21 cellular contexts compared by ENCODE assay signal in the genomic region with DNA sequence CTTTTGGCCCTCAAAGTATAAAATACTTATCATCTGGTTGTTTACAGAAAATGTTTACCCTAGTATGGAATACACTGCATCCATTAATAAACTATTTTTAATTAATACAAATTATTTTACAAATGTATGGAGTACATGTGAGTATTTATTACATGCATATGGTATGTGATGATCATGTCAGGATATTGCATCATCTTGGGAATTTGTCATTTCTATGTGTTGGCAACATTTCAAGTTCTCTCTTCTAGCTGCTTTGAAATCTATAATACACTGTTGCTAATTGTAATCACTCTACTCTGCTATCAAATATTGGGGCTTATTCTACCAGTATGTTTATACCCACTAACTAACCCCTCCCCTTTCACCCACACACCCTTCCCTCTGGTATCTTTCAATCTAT.
DNase-seq lines count a peak whose midpoint lies in the region; ATAC-seq, FAIRE-seq and TF ChIP-seq lines count a peak whose summit lies in the region.
"Had no signal": no experiment of that assay in that cellular context is flagged by ENCODE, and none has a peak within 500 bp of the region (broad histone marks: within the 10 kb centered on the region; RNA-seq: fewer than 3 reads in every experiment).

No MANE protein-coding gene starts in this region.

- H3K4me3 ChIP-seq in Karpas-422 (ENCODE audit: low read length): no peak overlapping the region
- no peak overlapping the region for H3K4me3 ChIP-seq in K562
- no peak overlapping the region for H3K4me3 ChIP-seq in neural progenitor cell
- H3K4me3 ChIP-seq in neuronal stem cell (ENCODE audit: low read length in 2 of 2): no peak overlapping the region
- H3K4me3 ChIP-seq: SJSA1 had no signal

- no peak overlapping the region for H2BK5ac ChIP-seq in neuronal stem cell (ENCODE audit: low read length)

- no peaks in the 10 kb centered on the region for H3K9me3 ChIP-seq in Karpas-422 (ENCODE audit: low read length)
- no peaks in the 10 kb centered on the region; the same call in 1 of the 2 replicates for H3K9me3 ChIP-seq in K562 (replicated peaks; ENCODE audit: control insufficient read depth, insufficient read depth, low read depth, low read length)
- H3K9me3 ChIP-seq in neural progenitor cell (ENCODE audit: low read depth): no peaks in the 10 kb centered on the region
- no peaks in the 10 kb centered on the region for H3K9me3 ChIP-seq in neuronal stem cell (replicated peaks in 1 of 2; ENCODE audit: control insufficient read depth in 2 of 2, insufficient read depth in 1 of 2, low read depth in 1 of 2, low read length in 2 of 2)
- H3K9me3 ChIP-seq: Caco-2, SJSA1 had no signal

- BruUV-seq in K562 (replicated peaks; lab: Mats Ljungman, UMichigan): no TSS peak

- CTCF ChIA-PET in K562 (lab: Yijun Ruan, JAX; ENCODE audit: low intra/inter-chr PET ratio): no interaction called here

- H3K27ac Mint-ChIP-seq in type B pancreatic cell (no peak overlapping the region), neural progenitor cell (no peak overlapping the region)
- H3K27ac Mint-ChIP-seq: B cell; CD4-positive, CD25-positive, alpha-beta regulatory T cell had no signal

- H3K36me3 ChIP-seq in Karpas-422 (ENCODE audit: insufficient read depth, low read length): no peaks in the 10 kb centered on the region
- H3K36me3 ChIP-seq in K562 (ENCODE audit: control insufficient read depth, insufficient read depth, low read length): no peaks in the 10 kb centered on the region
- no peaks in the 10 kb centered on the region for H3K36me3 ChIP-seq in neural progenitor cell
- H3K36me3 ChIP-seq in neuronal stem cell (replicated peaks in 1 of 2; ENCODE audit: control insufficient read depth in 2 of 2, insufficient read depth in 2 of 2, low read length in 2 of 2): no peaks in the 10 kb centered on the region
- H3K36me3 ChIP-seq: SJSA1 had no signal

- intact Hi-C loops in K562 (cut with micrococcal nuclease): no loop called here

- H3K79me2 ChIP-seq in Karpas-422 (ENCODE audit: low read length) (no peaks in the 10 kb centered on the region), K562 (ENCODE audit: control insufficient read depth, insufficient read depth, low read length) (no peaks in the 10 kb centered on the region), neural progenitor cell (ENCODE audit: low read depth) (no peaks in the 10 kb centered on the region)

- no peaks in the 10 kb centered on the region for H3K4me1 ChIP-seq in Karpas-422 (ENCODE audit: low read length)
- H3K4me1 ChIP-seq in K562 (replicated peaks in 1 of 2; ENCODE audit: control insufficient read depth in 2 of 2, insufficient read depth in 2 of 2, low read length in 2 of 2): no peaks in the 10 kb centered on the region
- H3K4me1 ChIP-seq in neural progenitor cell: no peaks in the 10 kb centered on the region
- no peaks in the 10 kb centered on the region for H3K4me1 ChIP-seq in neuronal stem cell (ENCODE audit: control insufficient read depth in 2 of 2, insufficient read depth in 1 of 2, low read depth in 1 of 2, low read length in 2 of 2)
- H3K4me1 ChIP-seq: Caco-2, SJSA1 had no signal

- no peaks in the 10 kb centered on the region for H3K9me2 ChIP-seq in Karpas-422 (replicated peaks; ENCODE audit: insufficient read depth, low read length)

- no peak overlapping the region for H2BK120ac ChIP-seq in neuronal stem cell (ENCODE audit: low read depth, low read length)

- H4K91ac ChIP-seq in neuronal stem cell (ENCODE audit: low read depth, low read length, poor library complexity): no peak overlapping the region

- H3K27me3 ChIP-seq in Karpas-422 (ENCODE audit: low read length) (no peaks in the 10 kb centered on the region), K562 (ENCODE audit: control insufficient read depth in 2 of 2, insufficient read depth in 2 of 2, low read length in 2 of 2) (no peaks in the 10 kb centered on the region), neural progenitor cell (no peaks in the 10 kb centered on the region), neuronal stem cell (ENCODE audit: control insufficient read depth in 3 of 3, insufficient read depth in 3 of 3, low read depth in 1 of 3, low read length in 3 of 3) (no peaks in the 10 kb centered on the region)
- H3K27me3 ChIP-seq: SJSA1 had no signal

- TF ChIP-seq RAD21 in K562 (CRISPR knock-in tag; conservative IDR thresholded peaks at IDR 0.05 in 1 of 2, IDR thresholded peaks at IDR 0.05 in 1 of 2): no peak

- no peaks in the 10 kb centered on the region for H3F3A ChIP-seq in neural progenitor cell (ENCODE audit: low read depth)

- H3K14ac ChIP-seq in neuronal stem cell (ENCODE audit: low read length): no peak overlapping the region

- H3K9me1 ChIP-seq in K562 (ENCODE audit: control insufficient read depth, insufficient read depth, low read length): no peaks in the 10 kb centered on the region

- POLR2A ChIA-PET in K562 (lab: Yijun Ruan, JAX): no interaction called here

- H3K4me2 ChIP-seq in Karpas-422 (ENCODE audit: low read depth, low read length, poor library complexity, severe bottlenecking) (no peak overlapping the region), K562 (ENCODE audit: insufficient read depth, low read length) (no peak overlapping the region), neural progenitor cell (no peak overlapping the region), neuronal stem cell (ENCODE audit: insufficient read depth, low read length, poor library complexity, severe bottlenecking) (no peak overlapping the region)

- H2AFZ ChIP-seq in Karpas-422 (ENCODE audit: low read length) (no peak overlapping the region), K562 (ENCODE audit: low read depth, low read length) (no peak overlapping the region), neural progenitor cell (replicated peaks) (no peak overlapping the region), neuronal stem cell (ENCODE audit: low read length) (no peak overlapping the region)

- no peak overlapping the region for H3K4me3 Mint-ChIP-seq in type B pancreatic cell
- H3K4me3 Mint-ChIP-seq in neural progenitor cell: no peak overlapping the region
- H3K4me3 Mint-ChIP-seq: B cell; CD4-positive, CD25-positive, alpha-beta regulatory T cell had no signal

- H2BK15ac ChIP-seq in neuronal stem cell (ENCODE audit: low read length): no peak overlapping the region

- H3K9me3 Mint-ChIP-seq in type B pancreatic cell (no peaks in the 10 kb centered on the region), neural progenitor cell (no peaks in the 10 kb centered on the region)

- no peak overlapping the region for H3K9ac ChIP-seq in Karpas-422 (ENCODE audit: low read length)
- H3K9ac ChIP-seq in K562 (ENCODE audit: insufficient read depth in 1 of 2, low read depth in 2 of 2, low read length in 2 of 2): no peak overlapping the region
- no peak overlapping the region for H3K9ac ChIP-seq in neural progenitor cell
- H3K9ac ChIP-seq in neuronal stem cell (ENCODE audit: low read depth, low read length, poor library complexity): no peak overlapping the region

- no peaks in the 10 kb centered on the region for H4K20me1 ChIP-seq in Karpas-422 (ENCODE audit: insufficient read depth, low read depth, low read length)
- no peaks in the 10 kb centered on the region for H4K20me1 ChIP-seq in K562 (replicated peaks; ENCODE audit: control insufficient read depth, insufficient read depth, low read length)
- H4K20me1 ChIP-seq in neural progenitor cell (ENCODE audit: low read depth): no peaks in the 10 kb centered on the region

- no peak for TF ChIP-seq POLR2A in K562 (conservative IDR thresholded peaks at IDR 0.05)

- H3K27ac ChIP-seq in Karpas-422 (ENCODE audit: low read length) (no peak overlapping the region), K562 (ENCODE audit: extremely low read depth, low read depth, low read length) (no peak overlapping the region), neural progenitor cell (no peak overlapping the region), neuronal stem cell (replicated peaks; ENCODE audit: low read length) (no peak overlapping the region)
- H3K27ac ChIP-seq: SJSA1 had no signal

- no peak for FAIRE-seq in K562 (lab: Jason Lieb, UNC)
- FAIRE-seq: G401.6 had no signal

- in situ Hi-C loops in K562 (cut with MboI): no loop called here

- no peak for TF ChIP-seq EP300 in K562 (IDR thresholded peaks at IDR 0.05; ENCODE audit: low read length)

- H3K18ac ChIP-seq in neuronal stem cell (ENCODE audit: low read length): no peak overlapping the region

- no peak overlapping the region for H2BK12ac ChIP-seq in neuronal stem cell (ENCODE audit: low read length)

- H3K27me3 Mint-ChIP-seq in type B pancreatic cell (no peaks in the 10 kb centered on the region), neural progenitor cell (ENCODE audit: insufficient read depth, low read depth) (no peaks in the 10 kb centered on the region)
- H3K27me3 Mint-ChIP-seq: B cell; CD4-positive, CD25-positive, alpha-beta regulatory T cell had no signal

- H3K4me1 Mint-ChIP-seq in type B pancreatic cell (ENCODE audit: unreplicated experiment) (no peaks in the 10 kb centered on the region), neural progenitor cell (no peaks in the 10 kb centered on the region)
- H3K4me1 Mint-ChIP-seq: B cell; CD4-positive, CD25-positive, alpha-beta regulatory T cell had no signal

- no peak overlapping the region for H3K23ac ChIP-seq in neuronal stem cell (ENCODE audit: low read depth, low read length, poor library complexity)

- no peak overlapping the region for H2AK5ac ChIP-seq in neuronal stem cell (ENCODE audit: low read depth, low read length)

- DNase-seq in HCEC 1CT (peak; percentile 5), Karpas-422 (peak; percentile 29), K562 (ENCODE audit: extremely low read depth in 1 of 4, low spot score in 3 of 4) (no peak), fibroblast of the conjunctiva (ENCODE audit: low read depth) (peak; percentile 0), type B pancreatic cell (ENCODE audit: extremely low spot score, unreplicated experiment) (no peak), neural progenitor cell (ENCODE audit: low spot score) (no peak), neuronal stem cell (ENCODE audit: low spot score) (no peak)
- DNase-seq: Caco-2; CD4-positive, CD25-positive, alpha-beta regulatory T cell; Kasumi-1; NCI-H1105 treated with DMSO at 0.1 percent for 48 hours; NCI-H1694 treated with DMSO at 0.1 percent for 48 hours; NCI-H2107; NCI-H226; NCI-H526; NK-92 treated with Interleukin-12 subunit alpha and Interleukin-12 subunit beta, amount 100 ng/mL, for 24 hours; SW 1271 had no signal

- no peak overlapping the region for H3K4ac ChIP-seq in neuronal stem cell (ENCODE audit: low read length)

- H3K36me3 Mint-ChIP-seq in type B pancreatic cell (no peaks in the 10 kb centered on the region), neural progenitor cell (no peaks in the 10 kb centered on the region)
- H3K36me3 Mint-ChIP-seq: CD4-positive, CD25-positive, alpha-beta regulatory T cell had no signal

- ATAC-seq in K562 (no peak), GM21390 (IDR thresholded peaks at IDR 0.05; ENCODE audit: unreplicated experiment) (no peak)

- H4K8ac ChIP-seq in neuronal stem cell (ENCODE audit: low read depth, low read length): no peak overlapping the region

- H3K79me1 ChIP-seq in neuronal stem cell (ENCODE audit: low read depth, low read length): no peaks in the 10 kb centered on the region

- no peak for TF ChIP-seq CTCF in K562 (IDR thresholded peaks at IDR 0.05 in 2 of 3, conservative IDR thresholded peaks at IDR 0.05 in 1 of 3; ENCODE audit: insufficient read depth in 2 of 3, low read depth in 1 of 3, low read length in 3 of 3)
- TF ChIP-seq CTCF in type B pancreatic cell (conservative IDR thresholded peaks at IDR 0.05): no peak
- no peak for TF ChIP-seq CTCF in neural progenitor cell (IDR thresholded peaks at IDR 0.05)

Comparison
In these comparisons a context has a peak if more than half of its experiments do, and no peak if none do; other contexts are left out.
1. DNase-seq: peak in HCEC 1CT (single experiment), Karpas-422 (single experiment) and fibroblast of the conjunctiva (single experiment); none in K562 (0 of 4), type B pancreatic cell (single experiment), neural progenitor cell (single experiment) and neuronal stem cell (single experiment).